ENCODE assay signal across 17 cellular contexts in genomic region chr22:46914916-46915894, GRCh38.
A peak's percentile ranks its signal among the peaks of the same experiment; 100 is the strongest.
DNase-seq lines count a peak whose midpoint lies in the region; ATAC-seq lines count a peak whose summit lies in the region.
"Had no signal": no experiment of that assay in that cellular context is flagged by ENCODE, and none has a peak within 500 bp of the region (broad histone marks: within the 10 kb centered on the region; RNA-seq: fewer than 3 reads in every experiment).

No MANE protein-coding gene starts in this region.

- no peak for ATAC-seq in activated CD8-positive, alpha-beta memory T cell treated with anti-CD3 and anti-CD28 coated beads, Interleukin-2, amount 10 ng/mL, durations not matched to agents 7 days and 5 days
- ATAC-seq in stimulated activated effector memory CD8-positive, alpha-beta T cell treated with anti-CD3 and anti-CD28 coated beads, Interleukin-12 subunit alpha, Interleukin-12 subunit beta, amount 100 ng/mL, for 72 hours, result no peak
- ATAC-seq: T-helper 17 cell had no signal

- no peaks in the 10 kb centered on the region for H3K27me3 Mint-ChIP-seq in activated CD8-positive, alpha-beta memory T cell treated with anti-CD3 and anti-CD28 coated beads, Interleukin-2, amount 10 ng/mL, durations not matched to agents 7 days and 5 days
- H3K27me3 Mint-ChIP-seq: activated CD4-positive, alpha-beta memory T cell treated with anti-CD3 and anti-CD28 coated beads, Interleukin-2, amount 10 ng/mL, durations not matched to agents 7 days and 5 days; T-helper 17 cell had no signal

- peaks cover 12% of the 10 kb centered on the region for H3K36me3 Mint-ChIP-seq in activated CD8-positive, alpha-beta memory T cell treated with anti-CD3 and anti-CD28 coated beads, Interleukin-2, amount 10 ng/mL, durations not matched to agents 7 days and 5 days
- peaks cover 92% of the 10 kb centered on the region for H3K36me3 Mint-ChIP-seq in stimulated activated effector memory CD8-positive, alpha-beta T cell treated with anti-CD3 and anti-CD28 coated beads, Interleukin-12 subunit alpha, Interleukin-12 subunit beta, amount 100 ng/mL, for 72 hours

- H3K4me3 Mint-ChIP-seq in activated CD8-positive, alpha-beta memory T cell treated with anti-CD3 and anti-CD28 coated beads, Interleukin-2, amount 10 ng/mL, durations not matched to agents 7 days and 5 days, result no peak overlapping the region
- no peak overlapping the region for H3K4me3 Mint-ChIP-seq in stimulated activated effector memory CD8-positive, alpha-beta T cell treated with anti-CD3 and anti-CD28 coated beads, Interleukin-12 subunit alpha, Interleukin-12 subunit beta, amount 100 ng/mL, for 72 hours
- H3K4me3 Mint-ChIP-seq: activated CD4-positive, alpha-beta memory T cell treated with anti-CD3 and anti-CD28 coated beads, Interleukin-2, amount 10 ng/mL, durations not matched to agents 7 days and 5 days; CD14-positive monocyte; endodermal cell; T-helper 17 cell had no signal

- CTCF ChIA-PET in activated CD8-positive, alpha-beta memory T cell treated with anti-CD3 and anti-CD28 coated beads, Interleukin-2, amount 10 ng/mL, durations not matched to agents 7 days and 5 days (lab: Charles Lee), result no interaction called here

- H3K4me1 Mint-ChIP-seq in activated CD8-positive, alpha-beta memory T cell treated with anti-CD3 and anti-CD28 coated beads, Interleukin-2, amount 10 ng/mL, durations not matched to agents 7 days and 5 days, result peaks cover 7% of the 10 kb centered on the region
- peaks cover 42% of the 10 kb centered on the region for H3K4me1 Mint-ChIP-seq in stimulated activated effector memory CD8-positive, alpha-beta T cell treated with anti-CD3 and anti-CD28 coated beads, Interleukin-12 subunit alpha, Interleukin-12 subunit beta, amount 100 ng/mL, for 72 hours
- H3K4me1 Mint-ChIP-seq: activated CD4-positive, alpha-beta memory T cell treated with anti-CD3 and anti-CD28 coated beads, Interleukin-2, amount 10 ng/mL, durations not matched to agents 7 days and 5 days; CD14-positive monocyte had no signal

- H3K27ac Mint-ChIP-seq in activated CD8-positive, alpha-beta memory T cell treated with anti-CD3 and anti-CD28 coated beads, Interleukin-2, amount 10 ng/mL, durations not matched to agents 7 days and 5 days, result no peak overlapping the region
- H3K27ac Mint-ChIP-seq in stimulated activated effector memory CD8-positive, alpha-beta T cell treated with anti-CD3 and anti-CD28 coated beads, Interleukin-12 subunit alpha, Interleukin-12 subunit beta, amount 100 ng/mL, for 72 hours, result peak overlapping the region; percentile 83
- H3K27ac Mint-ChIP-seq: activated CD4-positive, alpha-beta memory T cell treated with anti-CD3 and anti-CD28 coated beads, Interleukin-2, amount 10 ng/mL, durations not matched to agents 7 days and 5 days; endodermal cell; T-helper 17 cell had no signal

- no peaks in the 10 kb centered on the region for H3K9me3 Mint-ChIP-seq in activated CD8-positive, alpha-beta memory T cell treated with anti-CD3 and anti-CD28 coated beads, Interleukin-2, amount 10 ng/mL, durations not matched to agents 7 days and 5 days (ENCODE audit: low read depth)
- no peaks in the 10 kb centered on the region for H3K9me3 Mint-ChIP-seq in stimulated activated effector memory CD8-positive, alpha-beta T cell treated with anti-CD3 and anti-CD28 coated beads, Interleukin-12 subunit alpha, Interleukin-12 subunit beta, amount 100 ng/mL, for 72 hours
- H3K9me3 Mint-ChIP-seq: activated CD4-positive, alpha-beta memory T cell treated with anti-CD3 and anti-CD28 coated beads, Interleukin-2, amount 10 ng/mL, durations not matched to agents 7 days and 5 days; endodermal cell had no signal

- peak; percentile 15 for DNase-seq in activated CD8-positive, alpha-beta memory T cell treated with anti-CD3 and anti-CD28 coated beads, Interleukin-2, amount 10 ng/mL, durations not matched to agents 7 days and 5 days
- no peak for DNase-seq in activated CD8-positive, alpha-beta memory T cell treated with anti-CD3 and anti-CD28 coated beads, Interleukin-2, amount 50 U/mL, for 48 hours
- DNase-seq in NCI-H187 treated with DMSO at 0.1 percent for 48 hours (lab: John Stamatoyannopoulos, UW), result peak; percentile 29
- DNase-seq in RPMI8226, result peak; percentile 84
- DNase-seq in stimulated activated effector memory CD8-positive, alpha-beta T cell treated with anti-CD3 and anti-CD28 coated beads, Interleukin-12 subunit alpha, Interleukin-12 subunit beta, amount 100 ng/mL, for 72 hours (ENCODE audit: low spot score in 2 of 2), result no peak
- DNase-seq in cerebellum (ENCODE audit: low spot score), result no peak
- no peak for DNase-seq in activated CD4-positive, alpha-beta T cell treated with anti-CD3 and anti-CD28 coated beads for 1 hour
- DNase-seq in central memory CD4-positive, alpha-beta T cell, result no peak
- DNase-seq: activated CD4-positive, alpha-beta memory T cell treated with anti-CD3 and anti-CD28 coated beads, Interleukin-2, amount 10 ng/mL, durations not matched to agents 7 days and 5 days; amygdala; endodermal cell; mesenchymal stem cell; SIG-M5; stimulated activated naive CD4-positive, alpha-beta T cell treated with Interleukin-2 at 50 U/mL for 16 hours; T-helper 17 cell; upper lobe of left lung had no signal

Comparison
In these comparisons a context has a peak if more than half of its experiments do, and no peak if none do; other contexts are left out.
1. DNase-seq: peak in activated CD8-positive, alpha-beta memory T cell treated with anti-CD3 and anti-CD28 coated beads, Interleukin-2, amount 10 ng/mL, durations not matched to agents 7 days and 5 days (single experiment), NCI-H187 treated with DMSO at 0.1 percent for 48 hours (single experiment) and RPMI8226 (single experiment); none in activated CD8-positive, alpha-beta memory T cell treated with anti-CD3 and anti-CD28 coated beads, Interleukin-2, amount 50 U/mL, for 48 hours (single experiment), stimulated activated effector memory CD8-positive, alpha-beta T cell treated with anti-CD3 and anti-CD28 coated beads, Interleukin-12 subunit alpha, Interleukin-12 subunit beta, amount 100 ng/mL, for 72 hours (0 of 2), cerebellum (single experiment), activated CD4-positive, alpha-beta T cell treated with anti-CD3 and anti-CD28 coated beads for 1 hour (single experiment) and central memory CD4-positive, alpha-beta T cell (single experiment).